17 cellular contexts compared by ENCODE assay signal in the genomic region with DNA sequence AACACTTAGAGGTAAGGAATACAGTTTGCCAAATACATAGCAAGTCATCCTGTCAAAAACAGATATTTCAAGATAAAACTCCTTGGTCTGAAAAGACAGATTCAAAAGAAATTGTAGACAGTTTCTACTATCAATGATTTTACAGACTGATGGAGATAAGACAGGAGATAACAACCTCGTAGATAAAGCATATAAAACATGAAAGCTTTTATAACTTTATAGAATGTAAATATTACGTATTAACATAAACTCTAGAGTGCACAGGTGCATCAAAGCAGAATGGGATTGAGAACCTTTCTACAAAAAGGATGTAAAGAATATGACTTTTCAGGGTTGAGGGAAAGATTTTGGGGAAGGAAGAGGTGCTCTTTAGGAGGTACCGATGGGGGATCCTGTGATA.
DNase-seq lines count a peak whose midpoint lies in the region; ATAC-seq and TF ChIP-seq lines count a peak whose summit lies in the region.
"Had no signal": no experiment of that assay in that cellular context is flagged by ENCODE, and none has a peak within 500 bp of the region (broad histone marks: within the 10 kb centered on the region; RNA-seq: fewer than 3 reads in every experiment).

No MANE protein-coding gene starts in this region.

- no peaks in the 10 kb centered on the region for H3K9me3 Mint-ChIP-seq in GM23338
- H3K9me3 Mint-ChIP-seq in activated T-cell treated with anti-CD3 and anti-CD28 coated beads, Interleukin-2, amount 50 U/mL, for 24 hours, result no peaks in the 10 kb centered on the region

- peaks cover 9% of the 10 kb centered on the region; the same call in 1 of the 2 replicates for H3K9me3 ChIP-seq in PC-9 (ENCODE audit: insufficient read depth, low read depth)
- no peaks in the 10 kb centered on the region for H3K9me3 ChIP-seq in iPS-18a (ENCODE audit: control insufficient read depth, low read depth, low read length)
- no peaks in the 10 kb centered on the region for H3K9me3 ChIP-seq in prostate gland
- H3K9me3 ChIP-seq in lower lobe of right lung, result no peaks in the 10 kb centered on the region
- H3K9me3 ChIP-seq: HAP-1 had no signal

- no peak overlapping the region for H3K4me3 ChIP-seq in GM23338
- no peak overlapping the region for H3K4me3 ChIP-seq in PC-9
- no peak overlapping the region for H3K4me3 ChIP-seq in iPS-18a (ENCODE audit: low read length)
- H3K4me3 ChIP-seq in prostate gland, result no peak overlapping the region
- no peak overlapping the region for H3K4me3 ChIP-seq in lower lobe of right lung
- H3K4me3 ChIP-seq: HAP-1 had no signal

- 61% methylated on average over 3 of the region's 3 CpGs for WGBS in prostate gland

- no peaks in the 10 kb centered on the region for H3K27me3 ChIP-seq in GM23338 (ENCODE audit: insufficient read depth)
- H3K27me3 ChIP-seq in PC-9 (ENCODE audit: insufficient read depth, low read depth), result no peaks in the 10 kb centered on the region
- no peaks in the 10 kb centered on the region for H3K27me3 ChIP-seq in iPS-18a (ENCODE audit: control insufficient read depth, insufficient read depth, low read length)
- H3K27me3 ChIP-seq in prostate gland (replicated peaks; ENCODE audit: insufficient read depth), result no peaks in the 10 kb centered on the region
- H3K27me3 ChIP-seq in lower lobe of right lung (ENCODE audit: low read depth), result no peaks in the 10 kb centered on the region

- no peak overlapping the region for H3K4me2 ChIP-seq in GM23338
- H3K4me2 ChIP-seq in PC-9, result peak overlapping the region; percentile 37; the same call in 1 of the 2 replicates

- POLR2A ChIA-PET in PC-9 (lab: Charles Lee; ENCODE audit: unreplicated experiment), result no interaction called here

- H3K36me3 ChIP-seq in GM23338 (ENCODE audit: insufficient read depth), result no peaks in the 10 kb centered on the region
- no peaks in the 10 kb centered on the region for H3K36me3 ChIP-seq in PC-9 (ENCODE audit: low read depth)
- H3K36me3 ChIP-seq in iPS-18a (ENCODE audit: control insufficient read depth, low read depth, low read length), result no peaks in the 10 kb centered on the region
- H3K36me3 ChIP-seq in prostate gland, result no peaks in the 10 kb centered on the region
- H3K36me3 ChIP-seq in lower lobe of right lung, result no peaks in the 10 kb centered on the region
- H3K36me3 ChIP-seq: HAP-1 had no signal

- intact Hi-C loops in PC-9 (cut with micrococcal nuclease; ENCODE audit: unreplicated experiment) (no loop called here), prostate gland (cut with DNase I) (no loop called here), lower lobe of right lung (cut with DNase I) (no loop called here)

- TF ChIP-seq POLR2A in prostate gland (IDR thresholded peaks at IDR 0.05), result no peak

- no peaks in the 10 kb centered on the region for H3K36me3 Mint-ChIP-seq in GM23338 (ENCODE audit: low read depth)
- H3K36me3 Mint-ChIP-seq in activated T-cell treated with anti-CD3 and anti-CD28 coated beads, Interleukin-2, amount 50 U/mL, for 24 hours (ENCODE audit: low read depth), result peaks cover 5% of the 10 kb centered on the region

- H3K27ac Mint-ChIP-seq in GM23338, result peak overlapping the region; percentile 99
- H3K27ac Mint-ChIP-seq in activated T-cell treated with anti-CD3 and anti-CD28 coated beads, Interleukin-2, amount 50 U/mL, for 24 hours, result no peak overlapping the region
- H3K27ac Mint-ChIP-seq: B cell, IgD-negative memory B cell had no signal

- H3K4me1 Mint-ChIP-seq in GM23338, result peaks cover 33% of the 10 kb centered on the region
- H3K4me1 Mint-ChIP-seq in activated T-cell treated with anti-CD3 and anti-CD28 coated beads, Interleukin-2, amount 50 U/mL, for 24 hours (ENCODE audit: low read depth), result peaks cover 18% of the 10 kb centered on the region
- H3K4me1 Mint-ChIP-seq: B cell, IgD-negative memory B cell had no signal

- ATAC-seq in GM23338 (no peak), GM18858 (IDR thresholded peaks at IDR 0.05; ENCODE audit: unreplicated experiment) (no peak), lower lobe of right lung (no peak)
- ATAC-seq: Panc1 had no signal

- CTCF ChIA-PET in PC-9 (lab: Charles Lee), result no interaction called here

- BruUV-seq in PC-9 (replicated peaks; lab: Mats Ljungman, UMichigan), result no TSS peak

- peak overlapping the region; percentile 61 for H3K27ac ChIP-seq in GM23338 (ENCODE audit: low read depth)
- peak overlapping the region; percentile 85 for H3K27ac ChIP-seq in PC-9
- H3K27ac ChIP-seq in iPS-18a (ENCODE audit: low read length), result no peak overlapping the region
- peak overlapping the region; percentile 35 to 46 for H3K27ac ChIP-seq in prostate gland
- no peak overlapping the region for H3K27ac ChIP-seq in lower lobe of right lung

- H3F3A ChIP-seq in GM23338 (replicated peaks; ENCODE audit: low read depth), result no peaks in the 10 kb centered on the region
- H3F3A ChIP-seq in PC-9 (ENCODE audit: insufficient read depth, low read depth), result peaks cover 23% of the 10 kb centered on the region

- H3K4me1 ChIP-seq in GM23338 (ENCODE audit: insufficient read depth) (peaks cover 13% of the 10 kb centered on the region; the same call in 1 of the 2 replicates), PC-9 (replicated peaks; ENCODE audit: insufficient read depth) (peaks cover 56% of the 10 kb centered on the region), iPS-18a (ENCODE audit: control insufficient read depth, low read depth, low read length) (peaks cover 28% of the 10 kb centered on the region), prostate gland (replicated peaks) (no peaks in the 10 kb centered on the region), lower lobe of right lung (no peaks in the 10 kb centered on the region)

- H3K4me3 Mint-ChIP-seq in GM23338, result no peak overlapping the region
- no peak overlapping the region for H3K4me3 Mint-ChIP-seq in activated T-cell treated with anti-CD3 and anti-CD28 coated beads, Interleukin-2, amount 50 U/mL, for 24 hours
- H3K4me3 Mint-ChIP-seq: B cell, IgD-negative memory B cell had no signal

- H3K9ac ChIP-seq in iPS-18a (ENCODE audit: low read length), result peak overlapping the region; percentile 35

- H4K20me1 ChIP-seq in GM23338 (replicated peaks; ENCODE audit: insufficient read depth) (no peaks in the 10 kb centered on the region), PC-9 (ENCODE audit: insufficient read depth) (no peaks in the 10 kb centered on the region)

- H2AFZ ChIP-seq in GM23338, result no peak overlapping the region
- H2AFZ ChIP-seq in PC-9, result no peak overlapping the region

- DNase-seq in GM23338 (ENCODE audit: low spot score) (no peak), PC-9 (no peak), prostate gland (ENCODE audit: low spot score) (no peak), lower lobe of right lung (no peak), NCI-H1048 (lab: John Stamatoyannopoulos, UW) (no peak)
- DNase-seq in activated T-cell treated with anti-CD3 and anti-CD28 coated beads, Interleukin-2, amount 50 U/mL, for 24 hours, result no peak
- DNase-seq: DMS79, NCI-H1105 treated with DMSO at 0.1 percent for 48 hours, NCI-H2029 treated with DMSO at 0.1 percent for 48 hours, NCI-H510A treated with DMSO at 0.1 percent for 48 hours, NCI-H748 treated with DMSO at 0.1 percent for 48 hours had no signal

- H3K9me2 ChIP-seq in GM23338 (ENCODE audit: insufficient read depth) (no peaks in the 10 kb centered on the region), PC-9 (ENCODE audit: insufficient read depth) (no peaks in the 10 kb centered on the region)

- H3K79me2 ChIP-seq in GM23338 (replicated peaks; ENCODE audit: insufficient read depth) (no peaks in the 10 kb centered on the region), PC-9 (ENCODE audit: low read depth) (no peaks in the 10 kb centered on the region)

- TF ChIP-seq CTCF in GM23338 (conservative IDR thresholded peaks at IDR 0.05; ENCODE audit: low read depth in 2 of 2), result no peak
- no peak for TF ChIP-seq CTCF in PC-9 (conservative IDR thresholded peaks at IDR 0.05)
- TF ChIP-seq CTCF in prostate gland (IDR thresholded peaks at IDR 0.05), result no peak
- no peak for TF ChIP-seq CTCF in lower lobe of right lung (IDR thresholded peaks at IDR 0.05)

- no peaks in the 10 kb centered on the region for H3K27me3 Mint-ChIP-seq in GM23338 (ENCODE audit: insufficient read depth, low read depth, poor library complexity)
- no peaks in the 10 kb centered on the region for H3K27me3 Mint-ChIP-seq in activated T-cell treated with anti-CD3 and anti-CD28 coated beads, Interleukin-2, amount 50 U/mL, for 24 hours
- H3K27me3 Mint-ChIP-seq: B cell, IgD-negative memory B cell had no signal

TF ChIP-seq in GM23338, 12 proteins besides CTCF, POLR2A, EP300 and RAD21 (continues in another document):
- TF ChIP-seq ZNF114 (CRISPR knock-in tag; IDR thresholded peaks at IDR 0.05) (no peak), STAT1 (IDR thresholded peaks at IDR 0.05; ENCODE audit: unreplicated experiment) (no peak), NANOG (IDR thresholded peaks at IDR 0.05; ENCODE audit: borderline replicate concordance) (no peak)

Comparison
In these comparisons a context has a peak if more than half of its experiments do, and no peak if none do; other contexts are left out.
1. H3K27ac ChIP-seq: peak in GM23338 (single experiment), PC-9 (single experiment) and prostate gland (2 of 2); none in iPS-18a (single experiment) and lower lobe of right lung (single experiment).